7 cellular contexts compared by ENCODE assay signal in genomic region chr1:157622471-157622870, GRCh38. TPM values are rescaled to one million over a fixed set of nuclear protein-coding genes. Genes with fewer than 3 reads are reported as not detected.
"Had no signal": no experiment of that assay in that cellular context is flagged by ENCODE, and none has a peak within 500 bp of the region (broad histone marks: within the 10 kb centered on the region; RNA-seq: fewer than 3 reads in every experiment).

No MANE protein-coding gene starts in this region.

- ATAC-seq: GM23338, HepG2 had no signal

- H3K4me3 ChIP-seq: GM23338 had no signal

- H3K27ac ChIP-seq: HL-60 had no signal

- H2AFZ ChIP-seq: GM23338 had no signal

- H3K4me2 ChIP-seq: GM23338 had no signal

- DNase-seq: H9, HCEC 1CT had no signal

RNA-seq across cellular contexts. Expression of gene FCRL4, which starts 24.6 kb away (rescaled TPM):
- total RNA-seq: GM23338, H1, H9, HepG2, HT1080 had no signal
